1 cellular context compared by ENCODE assay signal in genomic region chr22:23027849-23028248, GRCh38. TPM values are rescaled to one million over a fixed set of nuclear protein-coding genes. Genes with fewer than 3 reads are reported as not detected.
"Had no signal": no experiment of that assay in that cellular context is flagged by ENCODE, and none has a peak within 500 bp of the region (broad histone marks: within the 10 kb centered on the region; RNA-seq: fewer than 3 reads in every experiment).

No MANE protein-coding gene starts in this region.

RNA-seq across cellular contexts. Expression of gene GNAZ, which starts 42.5 kb away (rescaled TPM):
- polyA plus RNA-seq: naive thymus-derived CD4-positive, alpha-beta T cell had no signal
